ENCODE assay signal across 9 cellular contexts in genomic region chr2:176131617-176132396, GRCh38. TPM values are rescaled to one million over a fixed set of nuclear protein-coding genes. Genes with fewer than 3 reads are reported as not detected.
DNase-seq lines count a peak whose midpoint lies in the region; ATAC-seq and TF ChIP-seq lines count a peak whose summit lies in the region.
"Had no signal": no experiment of that assay in that cellular context is flagged by ENCODE, and none has a peak within 500 bp of the region (broad histone marks: within the 10 kb centered on the region; RNA-seq: fewer than 3 reads in every experiment).

No MANE protein-coding gene starts in this region.

- H3K4me3 ChIP-seq in left ventricle myocardium inferior (peak overlapping the region; percentile 62), urinary bladder (ENCODE audit: low read depth, low read length) (peak overlapping the region; percentile 9), mucosa of descending colon (no peak overlapping the region)

- TF ChIP-seq CTCF in left ventricle myocardium inferior (IDR thresholded peaks at IDR 0.05; ENCODE audit: borderline replicate concordance) (no peak), glutamatergic neuron (IDR thresholded peaks at IDR 0.05; ENCODE audit: partially characterized antibody, unreplicated experiment) (no peak), mucosa of descending colon (IDR thresholded peaks at IDR 0.05) (no peak)

- intact Hi-C loops in left ventricle myocardium inferior (cut with micrococcal nuclease) = loop anchor here (10.0 kb wide), 1 partner anchor 683 kb away; no protein-coding TSS in a partner anchor
- intact Hi-C loops in left ventricle myocardium superior (cut with micrococcal nuclease) = no loop called here
- intact Hi-C loops in mucosa of descending colon (cut with DNase I, micrococcal nuclease) = no loop called here

- no peak overlapping the region for H3K27ac Mint-ChIP-seq in glutamatergic neuron (ENCODE audit: unreplicated experiment)

- H3K9me3 ChIP-seq in left ventricle myocardium inferior (replicated peaks) (no peaks in the 10 kb centered on the region), mucosa of descending colon (no peaks in the 10 kb centered on the region)

- H3K27ac ChIP-seq in left ventricle myocardium inferior (replicated peaks) = peak overlapping the region; percentile 33
- no peak overlapping the region for H3K27ac ChIP-seq in urinary bladder (ENCODE audit: low read depth)

- H3K4me1 Mint-ChIP-seq in glutamatergic neuron (ENCODE audit: low read depth, unreplicated experiment) = peaks cover 7% of the 10 kb centered on the region

- peak overlapping the region; percentile 38 for H3K4me3 Mint-ChIP-seq in glutamatergic neuron (ENCODE audit: unreplicated experiment)

- H3K27me3 Mint-ChIP-seq in glutamatergic neuron (ENCODE audit: unreplicated experiment) = peaks cover 56% of the 10 kb centered on the region

- no peaks in the 10 kb centered on the region for H3K36me3 Mint-ChIP-seq in glutamatergic neuron (ENCODE audit: unreplicated experiment)

- H3K36me3 ChIP-seq in left ventricle myocardium inferior (no peaks in the 10 kb centered on the region), urinary bladder (ENCODE audit: insufficient read depth) (no peaks in the 10 kb centered on the region), mucosa of descending colon (ENCODE audit: low read depth) (no peaks in the 10 kb centered on the region)

- H3K27me3 ChIP-seq in left ventricle myocardium inferior (ENCODE audit: low read depth) = peaks cover 99% of the 10 kb centered on the region

- H3K9me3 Mint-ChIP-seq in glutamatergic neuron (ENCODE audit: unreplicated experiment) = peaks cover 27% of the 10 kb centered on the region

- ATAC-seq in left ventricle myocardium superior (no peak), HG02610 (IDR thresholded peaks at IDR 0.05; ENCODE audit: unreplicated experiment) (no peak), mucosa of descending colon (no peak)

- DNase-seq in left ventricle myocardium inferior (no peak), left ventricle myocardium superior (no peak), glutamatergic neuron (no peak), mucosa of descending colon (no peak)
- DNase-seq: hypothalamus; NCI-H69; stimulated activated CD4-positive, alpha-beta T cell treated with anti-CD3 and anti-CD28 coated beads, Interleukin-4, amount 100 ng/mL, for 24 hours had no signal

- H3K4me1 ChIP-seq in left ventricle myocardium inferior (peaks cover 33% of the 10 kb centered on the region), urinary bladder (ENCODE audit: insufficient read depth) (peaks cover 6% of the 10 kb centered on the region), mucosa of descending colon (ENCODE audit: low read depth) (peaks cover 17% of the 10 kb centered on the region)

- 36% methylated on average over 9 of the region's 9 CpGs for WGBS in urinary bladder

RNA-seq across cellular contexts. Expression of gene HOXD8, which starts 2.3 kb away (rescaled TPM):
- total RNA-seq in left ventricle myocardium inferior = 0.14 TPM
- 0.92 TPM for total RNA-seq in left ventricle myocardium superior
- 0.27 TPM for total RNA-seq in glutamatergic neuron (ENCODE audit: unreplicated experiment)
- total RNA-seq in urinary bladder = 12.3 TPM
- 7.0 TPM for polyA plus RNA-seq in urinary bladder
- total RNA-seq in mucosa of descending colon = 10 to 100 TPM in 1 of 3 donors, 1 to 10 TPM in 2; 4.9 to 13.8 (median 5.6) TPM

RNA-seq across cellular contexts. Expression of gene HOXD9, which starts 9.3 kb away (rescaled TPM):
- total RNA-seq in left ventricle myocardium inferior (0.16 TPM), left ventricle myocardium superior (not detected), glutamatergic neuron (ENCODE audit: unreplicated experiment) (0.44 TPM), urinary bladder (2.9 TPM), mucosa of descending colon (1 to 10 TPM; 2.1 to 5.6 (median 2.2) TPM)
- polyA plus RNA-seq in urinary bladder = 5.6 TPM

RNA-seq across cellular contexts. Expression of gene HOXD10, which starts 15.2 kb away (rescaled TPM):
- not detected for total RNA-seq in left ventricle myocardium inferior
- total RNA-seq in left ventricle myocardium superior = not detected
- not detected for total RNA-seq in glutamatergic neuron (ENCODE audit: unreplicated experiment)
- 14.1 TPM for total RNA-seq in urinary bladder
- polyA plus RNA-seq in urinary bladder = 4.1 TPM
- total RNA-seq in mucosa of descending colon = 1 to 10 TPM; 1.8 to 4.1 (median 3.0) TPM

RNA-seq across cellular contexts. Expression of gene HOXD4, which starts 19.5 kb away (rescaled TPM):
- total RNA-seq in left ventricle myocardium inferior (not detected), left ventricle myocardium superior (0.22 TPM), glutamatergic neuron (ENCODE audit: unreplicated experiment) (not detected), urinary bladder (4.0 TPM), mucosa of descending colon (1 to 10 TPM; 4.7 to 6.5 (median 5.9) TPM)
- polyA plus RNA-seq in urinary bladder = 2.0 TPM

RNA-seq across cellular contexts. Expression of gene HOXD11, which starts 24.7 kb away (rescaled TPM):
- total RNA-seq in left ventricle myocardium inferior (not detected), left ventricle myocardium superior (not detected), glutamatergic neuron (ENCODE audit: unreplicated experiment) (not detected), urinary bladder (6.0 TPM), mucosa of descending colon (1 to 10 TPM; 1.2 to 2.1 (median 2.1) TPM)
- 3.3 TPM for polyA plus RNA-seq in urinary bladder
